28 cellular contexts compared by ENCODE assay signal in genomic region chrX:47743504-47743903, GRCh38.
DNase-seq lines count a peak whose midpoint lies in the region; ATAC-seq, FAIRE-seq and TF ChIP-seq lines count a peak whose summit lies in the region.
"Had no signal": no experiment of that assay in that cellular context is flagged by ENCODE, and none has a peak within 500 bp of the region (broad histone marks: within the 10 kb centered on the region; RNA-seq: fewer than 3 reads in every experiment).

No MANE protein-coding gene starts in this region.

- TF ChIP-seq CTCF in astrocyte (IDR thresholded peaks at IDR 0.05; ENCODE audit: insufficient read depth, low read depth, low read length) (no peak), fibroblast of villous mesenchyme (IDR thresholded peaks at IDR 0.05; ENCODE audit: insufficient read depth, low read depth, low read length) (no peak)

- no peak overlapping the region for H3K4me3 Mint-ChIP-seq in astrocyte (ENCODE audit: unreplicated experiment)
- H3K4me3 Mint-ChIP-seq: activated naive CD8-positive, alpha-beta T cell; activated T-helper 1 cell treated with anti-CD3 and anti-CD28 coated beads, Interleukin-12 subunit alpha, Interleukin-12 subunit beta, Interleukin-2, Interleukin-4 antibody, amounts not matched to agents 30 ng/mL and 10 ng/mL and 1 ng/mL, durations not matched to agents 14 hours and 24 hours and 36 hours; GM23338; memory B cell; natural killer cell treated with Interleukin-12 subunit alpha and Interleukin-12 subunit beta and Interleukin-15 and Interleukin-18, amount 100 ng/mL, for 72 hours; T-helper 2 cell treated with Interferon-gamma antibody and Interleukin-4, amounts not matched to agents 5 μg/mL and 100 μg/mL, for 36 hours had no signal

- peak overlapping the region; percentile 53 for H3K27ac Mint-ChIP-seq in astrocyte (ENCODE audit: unreplicated experiment)
- H3K27ac Mint-ChIP-seq: activated naive CD8-positive, alpha-beta T cell; activated T-helper 1 cell treated with anti-CD3 and anti-CD28 coated beads, Interleukin-12 subunit alpha, Interleukin-12 subunit beta, Interleukin-2, Interleukin-4 antibody, amounts not matched to agents 30 ng/mL and 10 ng/mL and 1 ng/mL, durations not matched to agents 14 hours and 24 hours and 36 hours; GM23338; memory B cell; natural killer cell treated with Interleukin-12 subunit alpha and Interleukin-12 subunit beta and Interleukin-15 and Interleukin-18, amount 100 ng/mL, for 72 hours; progenitor cell of endocrine pancreas; T-helper 2 cell treated with Interferon-gamma antibody and Interleukin-4, amounts not matched to agents 5 μg/mL and 100 μg/mL, for 36 hours had no signal

- no peak for FAIRE-seq in astrocyte (lab: Jason Lieb, UNC)

- no peak overlapping the region for H3K4me2 ChIP-seq in astrocyte (ENCODE audit: low read length)
- H3K4me2 ChIP-seq: GM23338 had no signal

- H3K4me3 ChIP-seq in astrocyte (ENCODE audit: insufficient read depth, low read depth, low read length) (no peak overlapping the region), fibroblast of villous mesenchyme (ENCODE audit: low read depth, low read length) (no peak overlapping the region), HAP-1 (no peak overlapping the region)
- H3K4me3 ChIP-seq: GM23338, spleen had no signal

- H4K20me1 ChIP-seq in astrocyte (ENCODE audit: insufficient read depth, low read length): no peaks in the 10 kb centered on the region

- H2AFZ ChIP-seq in astrocyte (ENCODE audit: low read depth, low read length): no peak overlapping the region
- H2AFZ ChIP-seq: GM23338 had no signal

- no peak overlapping the region for H3K27ac ChIP-seq in astrocyte (ENCODE audit: low read depth, low read length)
- H3K27ac ChIP-seq: 22Rv1, C4-2B, spleen had no signal

- H3K9me3 ChIP-seq in astrocyte (ENCODE audit: insufficient read depth, low read depth, low read length) (no peaks in the 10 kb centered on the region), HAP-1 (no peaks in the 10 kb centered on the region; the same call in 1 of the 2 replicates)
- H3K9me3 ChIP-seq: spleen had no signal

- H3K4me1 Mint-ChIP-seq in astrocyte (ENCODE audit: low read depth, unreplicated experiment): peaks cover 5% of the 10 kb centered on the region
- H3K4me1 Mint-ChIP-seq: GM23338, memory B cell had no signal

- H3K36me3 Mint-ChIP-seq in astrocyte (ENCODE audit: low read depth, unreplicated experiment): no peaks in the 10 kb centered on the region
- H3K36me3 Mint-ChIP-seq: activated naive CD8-positive, alpha-beta T cell; memory B cell; natural killer cell treated with Interleukin-12 subunit alpha and Interleukin-12 subunit beta and Interleukin-15 and Interleukin-18, amount 100 ng/mL, for 72 hours had no signal

- no peak overlapping the region for H3K9ac ChIP-seq in astrocyte (ENCODE audit: low read length)

- H3K36me3 ChIP-seq in astrocyte (ENCODE audit: insufficient read depth, low read length) (no peaks in the 10 kb centered on the region), HAP-1 (replicated peaks) (no peaks in the 10 kb centered on the region)
- H3K36me3 ChIP-seq: spleen had no signal

- TF ChIP-seq POLR2A in GM18505 (IDR thresholded peaks at IDR 0.05; ENCODE audit: borderline replicate concordance, extremely low read depth, insufficient read depth, insufficient read length): no peak

- H3K9me3 Mint-ChIP-seq in astrocyte (ENCODE audit: unreplicated experiment): peaks cover 3% of the 10 kb centered on the region
- H3K9me3 Mint-ChIP-seq: activated T-helper 1 cell treated with anti-CD3 and anti-CD28 coated beads, Interleukin-12 subunit alpha, Interleukin-12 subunit beta, Interleukin-2, Interleukin-4 antibody, amounts not matched to agents 30 ng/mL and 10 ng/mL and 1 ng/mL, durations not matched to agents 14 hours and 24 hours and 36 hours; GM23338; memory B cell; natural killer cell treated with Interleukin-12 subunit alpha and Interleukin-12 subunit beta and Interleukin-15 and Interleukin-18, amount 100 ng/mL, for 72 hours; T-helper 2 cell treated with Interferon-gamma antibody and Interleukin-4, amounts not matched to agents 5 μg/mL and 100 μg/mL, for 36 hours had no signal

- peak; percentile 8 for DNase-seq in NOMO-1 treated with DMSO at 0.1 percent for 48 hours (lab: John Stamatoyannopoulos, UW; ENCODE audit: unreplicated experiment)
- DNase-seq in NOMO-1 treated with dmso at 0.1 percent for 144 hours (lab: John Stamatoyannopoulos, UW; ENCODE audit: unreplicated experiment): no peak
- DNase-seq in astrocyte (ENCODE audit: low read depth): peak; percentile 20
- DNase-seq in fibroblast of villous mesenchyme (ENCODE audit: low read depth): peak; percentile 68
- DNase-seq in HAP-1 (ENCODE audit: low spot score in 2 of 2): no peak
- DNase-seq in activated T-cell treated with anti-CD3 and anti-CD28 coated beads, Interleukin-2, amount 50 U/mL, for 48 hours: no peak
- DNase-seq: activated CD4-positive, CD25-positive, alpha-beta regulatory T cell; activated CD8-positive, alpha-beta memory T cell treated with anti-CD3 and anti-CD28 coated beads for 24 hours; central memory CD4-positive, alpha-beta T cell; DMS 273 treated with DMSO at 0.1 percent for 48 hours; islet precursor cell; NCI-H1092; NCI-H2081; NCI-H524; SIG-M5; spleen had no signal

- in situ Hi-C loops in HAP-1 (cut with MboI; ENCODE audit: low sequenced_read_pairs): no loop called here

- ATAC-seq in HG03280 (IDR thresholded peaks at IDR 0.05; ENCODE audit: unreplicated experiment): no peak
- no peak for ATAC-seq in GM18505 (IDR thresholded peaks at IDR 0.05; ENCODE audit: unreplicated experiment)
- ATAC-seq: esophagus mucosa; GM23338; natural killer cell treated with Interleukin-12 subunit alpha and Interleukin-12 subunit beta and Interleukin-15 and Interleukin-18, amount 100 ng/mL, for 72 hours had no signal

- H3K4me1 ChIP-seq in astrocyte (ENCODE audit: insufficient read depth, low read length) (no peaks in the 10 kb centered on the region), HAP-1 (no peaks in the 10 kb centered on the region)
- H3K4me1 ChIP-seq: spleen had no signal

- no peaks in the 10 kb centered on the region for H3K79me2 ChIP-seq in astrocyte (ENCODE audit: insufficient read depth, low read length)

- no peaks in the 10 kb centered on the region for H3K27me3 ChIP-seq in astrocyte (ENCODE audit: insufficient read depth, low read length)
- H3K27me3 ChIP-seq in HAP-1 (ENCODE audit: low read depth): peaks cover 5% of the 10 kb centered on the region; the same call in 1 of the 2 replicates
- H3K27me3 ChIP-seq: spleen had no signal

- peaks cover 2% of the 10 kb centered on the region for H3K27me3 Mint-ChIP-seq in astrocyte (ENCODE audit: low read depth, unreplicated experiment)
- H3K27me3 Mint-ChIP-seq: activated naive CD8-positive, alpha-beta T cell; progenitor cell of endocrine pancreas had no signal

Comparison
In these comparisons a context has a peak if more than half of its experiments do, and no peak if none do; other contexts are left out.
1. DNase-seq: peak in NOMO-1 treated with DMSO at 0.1 percent for 48 hours (single experiment), astrocyte (single experiment) and fibroblast of villous mesenchyme (single experiment); none in NOMO-1 treated with dmso at 0.1 percent for 144 hours (single experiment), HAP-1 (0 of 2) and activated T-cell treated with anti-CD3 and anti-CD28 coated beads, Interleukin-2, amount 50 U/mL, for 48 hours (0 of 2).